In genomic region chr1:156115514-156116374, GRCh38 we compare ENCODE assay signal across 1 cellular context.
A peak's percentile ranks its signal among the peaks of the same experiment; 100 is the strongest.
TF ChIP-seq lines count a peak whose summit lies in the region.

No MANE protein-coding gene starts in this region.

TF ChIP-seq in K562, 482 proteins besides CTCF, POLR2A, EP300 and RAD21 (continued from another document):
- TF ChIP-seq UBTF (IDR thresholded peaks at IDR 0.05; ENCODE audit: borderline replicate concordance in 1 of 2, low read depth in 2 of 2, low read length in 2 of 2) (peak in 1 of 2 experiments; percentile 44; a peak in 1 of 4 replicates), ZNF354B (CRISPR knock-in tag; IDR thresholded peaks at IDR 0.05) (no peak), MNT (conservative IDR thresholded peaks at IDR 0.05) (0 out of 4 replicates have a peak, but pooled peaks of 1 of the 2 experiments have one; percentile 23), ZNF24 (IDR thresholded peaks at IDR 0.05) (no peak), VEZF1 (CRISPR knock-in tag; IDR thresholded peaks at IDR 0.05) (peak; percentile 37), PPARD (CRISPR knock-in tag; IDR thresholded peaks at IDR 0.05) (no peak)
- TF ChIP-seq, protein P1, sequence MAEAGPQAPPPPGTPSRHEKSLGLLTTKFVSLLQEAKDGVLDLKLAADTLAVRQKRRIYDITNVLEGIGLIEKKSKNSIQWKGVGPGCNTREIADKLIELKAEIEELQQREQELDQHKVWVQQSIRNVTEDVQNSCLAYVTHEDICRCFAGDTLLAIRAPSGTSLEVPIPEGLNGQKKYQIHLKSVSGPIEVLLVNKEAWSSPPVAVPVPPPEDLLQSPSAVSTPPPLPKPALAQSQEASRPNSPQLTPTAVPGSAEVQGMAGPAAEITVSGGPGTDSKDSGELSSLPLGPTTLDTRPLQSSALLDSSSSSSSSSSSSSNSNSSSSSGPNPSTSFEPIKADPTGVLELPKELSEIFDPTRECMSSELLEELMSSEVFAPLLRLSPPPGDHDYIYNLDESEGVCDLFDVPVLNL (CRISPR knock-in tag; IDR thresholded peaks at IDR 0.05; ENCODE audit: low read depth): peak; percentile 22; the same call in 1 of the 2 replicates
- TF ChIP-seq, protein P2, sequence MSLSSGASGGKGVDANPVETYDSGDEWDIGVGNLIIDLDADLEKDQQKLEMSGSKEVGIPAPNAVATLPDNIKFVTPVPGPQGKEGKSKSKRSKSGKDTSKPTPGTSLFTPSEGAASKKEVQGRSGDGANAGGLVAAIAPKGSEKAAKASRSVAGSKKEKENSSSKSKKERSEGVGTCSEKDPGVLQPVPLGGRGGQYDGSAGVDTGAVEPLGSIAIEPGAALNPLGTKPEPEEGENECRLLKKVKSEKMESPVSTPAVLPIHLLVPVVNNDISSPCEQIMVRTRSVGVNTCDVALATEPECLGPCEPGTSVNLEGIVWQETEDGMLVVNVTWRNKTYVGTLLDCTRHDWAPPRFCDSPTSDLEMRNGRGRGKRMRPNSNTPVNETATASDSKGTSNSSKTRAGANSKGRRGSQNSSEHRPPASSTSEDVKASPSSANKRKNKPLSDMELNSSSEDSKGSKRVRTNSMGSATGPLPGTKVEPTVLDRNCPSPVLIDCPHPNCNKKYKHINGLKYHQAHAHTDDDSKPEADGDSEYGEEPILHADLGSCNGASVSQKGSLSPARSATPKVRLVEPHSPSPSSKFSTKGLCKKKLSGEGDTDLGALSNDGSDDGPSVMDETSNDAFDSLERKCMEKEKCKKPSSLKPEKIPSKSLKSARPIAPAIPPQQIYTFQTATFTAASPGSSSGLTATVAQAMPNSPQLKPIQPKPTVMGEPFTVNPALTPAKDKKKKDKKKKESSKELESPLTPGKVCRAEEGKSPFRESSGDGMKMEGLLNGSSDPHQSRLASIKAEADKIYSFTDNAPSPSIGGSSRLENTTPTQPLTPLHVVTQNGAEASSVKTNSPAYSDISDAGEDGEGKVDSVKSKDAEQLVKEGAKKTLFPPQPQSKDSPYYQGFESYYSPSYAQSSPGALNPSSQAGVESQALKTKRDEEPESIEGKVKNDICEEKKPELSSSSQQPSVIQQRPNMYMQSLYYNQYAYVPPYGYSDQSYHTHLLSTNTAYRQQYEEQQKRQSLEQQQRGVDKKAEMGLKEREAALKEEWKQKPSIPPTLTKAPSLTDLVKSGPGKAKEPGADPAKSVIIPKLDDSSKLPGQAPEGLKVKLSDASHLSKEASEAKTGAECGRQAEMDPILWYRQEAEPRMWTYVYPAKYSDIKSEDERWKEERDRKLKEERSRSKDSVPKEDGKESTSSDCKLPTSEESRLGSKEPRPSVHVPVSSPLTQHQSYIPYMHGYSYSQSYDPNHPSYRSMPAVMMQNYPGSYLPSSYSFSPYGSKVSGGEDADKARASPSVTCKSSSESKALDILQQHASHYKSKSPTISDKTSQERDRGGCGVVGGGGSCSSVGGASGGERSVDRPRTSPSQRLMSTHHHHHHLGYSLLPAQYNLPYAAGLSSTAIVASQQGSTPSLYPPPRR (CRISPR knock-in tag; IDR thresholded peaks at IDR 0.05; ENCODE audit: borderline replicate concordance): 0 out of 2 replicates have a peak, but pooled peaks have one; percentile 57
